ENCODE assay signal across 20 cellular contexts in the genomic region with DNA sequence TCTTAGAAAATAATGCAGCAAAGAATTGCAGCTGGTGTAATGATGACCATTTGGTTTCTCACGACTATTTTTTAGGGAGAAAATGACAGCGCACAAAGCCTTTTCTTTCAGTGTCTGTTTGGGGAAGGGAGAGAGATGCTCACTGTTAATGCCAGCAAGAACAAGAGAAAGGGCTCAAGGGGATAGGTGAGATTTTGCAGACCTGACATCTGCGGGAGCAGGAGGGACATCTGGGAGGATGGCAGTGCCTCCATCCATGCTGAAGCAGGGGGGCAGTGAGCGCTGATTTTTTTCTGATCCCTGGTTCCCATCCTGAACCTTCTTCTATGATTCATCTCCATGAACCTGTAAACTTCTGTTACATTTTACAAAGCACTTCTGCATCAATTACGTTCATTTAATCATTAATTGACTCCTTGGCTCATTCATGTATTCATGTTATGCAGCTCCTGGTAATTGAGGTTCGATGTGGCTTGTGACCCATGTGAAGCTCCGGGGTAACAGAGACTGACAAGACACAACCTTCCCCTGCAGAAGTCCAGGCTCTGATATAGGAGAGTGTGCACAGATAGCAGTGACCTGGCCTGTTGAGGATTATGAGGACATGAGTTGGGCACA.
A peak's percentile ranks its signal among the peaks of the same experiment; 100 is the strongest.
DNase-seq lines count a peak whose midpoint lies in the region; ATAC-seq and TF ChIP-seq lines count a peak whose summit lies in the region.
"Had no signal": no experiment of that assay in that cellular context is flagged by ENCODE, and none has a peak within 500 bp of the region (broad histone marks: within the 10 kb centered on the region; RNA-seq: fewer than 3 reads in every experiment).

No MANE protein-coding gene starts in this region.

- H3K27ac Mint-ChIP-seq in endodermal cell = no peak overlapping the region
- H3K27ac Mint-ChIP-seq: CD8-positive, alpha-beta T cell had no signal

- no peak overlapping the region for H3K4me2 ChIP-seq in SK-N-SH
- H3K4me2 ChIP-seq in BLaER1 = peak overlapping the region; percentile 79
- H3K4me2 ChIP-seq: A549 had no signal

- ATAC-seq in SK-N-SH treated with all-trans-retinoic acid at 6 μM for 48 hours = no peak
- ATAC-seq: A549; CD8-positive, alpha-beta T cell; GM12878 had no signal

- no peaks in the 10 kb centered on the region for H3K9me3 ChIP-seq in SK-N-SH
- H3K9me3 ChIP-seq in BLaER1 = no peaks in the 10 kb centered on the region
- no peaks in the 10 kb centered on the region for H3K9me3 ChIP-seq in endodermal cell (ENCODE audit: control insufficient read depth, low read length)
- H3K9me3 ChIP-seq: A549, HAP-1 had no signal

- H3K36me3 ChIP-seq in SK-N-SH (replicated peaks in 1 of 2; ENCODE audit: control insufficient read depth in 1 of 2, insufficient read depth in 2 of 2, low read length in 1 of 2) = no peaks in the 10 kb centered on the region
- no peaks in the 10 kb centered on the region for H3K36me3 ChIP-seq in BLaER1
- H3K36me3 ChIP-seq in endodermal cell (ENCODE audit: control insufficient read depth, insufficient read depth, low read length) = no peaks in the 10 kb centered on the region
- H3K36me3 ChIP-seq: HAP-1 had no signal

- no peak for TF ChIP-seq CTCF in SK-N-SH (IDR thresholded peaks at IDR 0.05)
- TF ChIP-seq CTCF in endodermal cell (conservative IDR thresholded peaks at IDR 0.05) = no peak

- peak in 1 of 2 experiments; percentile 91; a peak in 2 of 4 replicates for TF ChIP-seq EP300 in SK-N-SH (IDR thresholded peaks at IDR 0.05; ENCODE audit: borderline replicate concordance in 1 of 2, low read depth in 1 of 2, low read length in 1 of 2)

- no peak overlapping the region for H2AFZ ChIP-seq in SK-N-SH (ENCODE audit: low read depth)

- H3K36me3 Mint-ChIP-seq in endodermal cell (ENCODE audit: low read depth) = no peaks in the 10 kb centered on the region
- H3K36me3 Mint-ChIP-seq: CD8-positive, alpha-beta T cell; IgD-negative memory B cell had no signal

- CTCF ChIA-PET in SK-N-SH (lab: Yijun Ruan, JAX) = interaction anchor here (0.6 to 6.0 kb wide), 4 partner anchors 38 to 554 kb away, joined by 3 to 24 read pairs (median 4); no protein-coding TSS in a partner anchor

- H3K27ac ChIP-seq in SK-N-SH (ENCODE audit: low read depth in 2 of 2, low read length in 1 of 2) (peak overlapping the region in 1 of 2 experiments; percentile 76; a peak in 2 of 4 replicates), BLaER1 (peak overlapping the region; percentile 85), endodermal cell (ENCODE audit: low read depth, low read length) (no peak overlapping the region)
- H3K27ac ChIP-seq: 22Rv1, A549, HL-60 had no signal

- H3K4me1 ChIP-seq in SK-N-SH (ENCODE audit: control insufficient read depth in 1 of 2, insufficient read depth in 2 of 2, low read depth in 1 of 2, low read length in 1 of 2) = peaks cover 0 to 53% of the 10 kb centered on the region in 2 experiments; a peak in 2 of 4 replicates
- peaks cover 87% of the 10 kb centered on the region for H3K4me1 ChIP-seq in BLaER1
- no peaks in the 10 kb centered on the region for H3K4me1 ChIP-seq in endodermal cell (ENCODE audit: control insufficient read depth, insufficient read depth, low read length)
- H3K4me1 ChIP-seq: A549, HAP-1 had no signal

- no peak overlapping the region for H3K4me3 Mint-ChIP-seq in endodermal cell
- H3K4me3 Mint-ChIP-seq: CD8-positive, alpha-beta T cell; IgD-negative memory B cell had no signal

- H3K9ac ChIP-seq in SK-N-SH (no peak overlapping the region), BLaER1 (no peak overlapping the region), endodermal cell (ENCODE audit: extremely low read depth, low read length, poor library complexity, severe bottlenecking) (no peak overlapping the region)

- DNase-seq in SK-N-SH = peak; percentile 66
- peak; percentile 14 for DNase-seq in endodermal cell
- peak; percentile 73 for DNase-seq in renal cortical epithelial cell (ENCODE audit: low read depth)
- DNase-seq in HUDEP-2 (lab: John Stamatoyannopoulos, UW; ENCODE audit: unreplicated experiment in 76 of 76) = no peak
- no peak for DNase-seq in stimulated activated naive CD4-positive, alpha-beta T cell (lab: John Stamatoyannopoulos, UW)
- DNase-seq: AML-193, COR-L47, DMS 273 treated with DMSO at 0.1 percent for 48 hours, DMS53, DND-41, EL had no signal

- H3K4me3 ChIP-seq in SK-N-SH (ENCODE audit: low read depth in 2 of 2, low read length in 1 of 2) (no peak overlapping the region), BLaER1 (no peak overlapping the region), endodermal cell (ENCODE audit: low read length) (no peak overlapping the region)
- H3K4me3 ChIP-seq: A549, GM12878, HAP-1 had no signal

- H3K27me3 ChIP-seq in SK-N-SH (ENCODE audit: insufficient read depth) (no peaks in the 10 kb centered on the region), BLaER1 (no peaks in the 10 kb centered on the region), endodermal cell (ENCODE audit: control insufficient read depth, insufficient read depth, low read length, poor library complexity, severe bottlenecking) (no peaks in the 10 kb centered on the region)

- H3K27me3 Mint-ChIP-seq in endodermal cell (ENCODE audit: insufficient read depth) = peaks cover 7% of the 10 kb centered on the region

- no peaks in the 10 kb centered on the region for H3K79me2 ChIP-seq in SK-N-SH (ENCODE audit: insufficient read depth)

- H3F3A ChIP-seq in SK-N-SH (replicated peaks; ENCODE audit: insufficient read depth) = no peaks in the 10 kb centered on the region

- POLR2A ChIA-PET in SK-N-SH (lab: Yijun Ruan, JAX) = no interaction called here

- no peaks in the 10 kb centered on the region for H3K9me2 ChIP-seq in SK-N-SH

- no peaks in the 10 kb centered on the region for H3K4me1 Mint-ChIP-seq in endodermal cell
- H3K4me1 Mint-ChIP-seq: IgD-negative memory B cell had no signal

- no peaks in the 10 kb centered on the region for H3K9me3 Mint-ChIP-seq in endodermal cell
- H3K9me3 Mint-ChIP-seq: CD8-positive, alpha-beta T cell had no signal

- WGBS in SK-N-SH (ENCODE audit: low lambda C conversion rate) = 27% methylated on average over 7 of the region's 7 CpGs
- WGBS in endodermal cell (ENCODE audit: insufficient coverage in 1 of 2, insufficient read length in 1 of 2), 2 experiments = 87 to 90% methylated on average over 7 of the region's 7 CpGs

- H4K20me1 ChIP-seq in SK-N-SH (ENCODE audit: insufficient read depth) (no peaks in the 10 kb centered on the region), BLaER1 (no peaks in the 10 kb centered on the region)

- TF ChIP-seq RAD21 in SK-N-SH (IDR thresholded peaks at IDR 0.05; ENCODE audit: low read length) = no peak

TF ChIP-seq in SK-N-SH, 30 proteins besides CTCF, POLR2A, EP300 and RAD21:
- TF ChIP-seq GATA2 (CRISPR knock-in tag; IDR thresholded peaks at IDR 0.05) (0 out of 2 replicates have a peak, but pooled peaks have one; percentile 25), RCOR1 (IDR thresholded peaks at IDR 0.05; ENCODE audit: low read length) (peak; percentile 83), GABPA (IDR thresholded peaks at IDR 0.05; ENCODE audit: low read depth) (no peak), CHD2 (IDR thresholded peaks at IDR 0.05; ENCODE audit: low read length, partially characterized antibody) (peak; percentile 61), MEF2A (IDR thresholded peaks at IDR 0.05; ENCODE audit: borderline replicate concordance, low read depth) (no peak)

TF ChIP-seq in SK-N-SH treated with all-trans-retinoic acid at 6 μM for 48 hours, 23 proteins besides CTCF, POLR2A, EP300 and RAD21 (continues in another document):
- TF ChIP-seq, protein P1, sequence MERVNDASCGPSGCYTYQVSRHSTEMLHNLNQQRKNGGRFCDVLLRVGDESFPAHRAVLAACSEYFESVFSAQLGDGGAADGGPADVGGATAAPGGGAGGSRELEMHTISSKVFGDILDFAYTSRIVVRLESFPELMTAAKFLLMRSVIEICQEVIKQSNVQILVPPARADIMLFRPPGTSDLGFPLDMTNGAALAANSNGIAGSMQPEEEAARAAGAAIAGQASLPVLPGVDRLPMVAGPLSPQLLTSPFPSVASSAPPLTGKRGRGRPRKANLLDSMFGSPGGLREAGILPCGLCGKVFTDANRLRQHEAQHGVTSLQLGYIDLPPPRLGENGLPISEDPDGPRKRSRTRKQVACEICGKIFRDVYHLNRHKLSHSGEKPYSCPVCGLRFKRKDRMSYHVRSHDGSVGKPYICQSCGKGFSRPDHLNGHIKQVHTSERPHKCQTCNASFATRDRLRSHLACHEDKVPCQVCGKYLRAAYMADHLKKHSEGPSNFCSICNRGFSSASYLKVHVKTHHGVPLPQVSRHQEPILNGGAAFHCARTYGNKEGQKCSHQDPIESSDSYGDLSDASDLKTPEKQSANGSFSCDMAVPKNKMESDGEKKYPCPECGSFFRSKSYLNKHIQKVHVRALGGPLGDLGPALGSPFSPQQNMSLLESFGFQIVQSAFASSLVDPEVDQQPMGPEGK (CRISPR knock-in tag; IDR thresholded peaks at IDR 0.05; ENCODE audit: borderline replicate concordance) = no peak
- TF ChIP-seq, protein P2, sequence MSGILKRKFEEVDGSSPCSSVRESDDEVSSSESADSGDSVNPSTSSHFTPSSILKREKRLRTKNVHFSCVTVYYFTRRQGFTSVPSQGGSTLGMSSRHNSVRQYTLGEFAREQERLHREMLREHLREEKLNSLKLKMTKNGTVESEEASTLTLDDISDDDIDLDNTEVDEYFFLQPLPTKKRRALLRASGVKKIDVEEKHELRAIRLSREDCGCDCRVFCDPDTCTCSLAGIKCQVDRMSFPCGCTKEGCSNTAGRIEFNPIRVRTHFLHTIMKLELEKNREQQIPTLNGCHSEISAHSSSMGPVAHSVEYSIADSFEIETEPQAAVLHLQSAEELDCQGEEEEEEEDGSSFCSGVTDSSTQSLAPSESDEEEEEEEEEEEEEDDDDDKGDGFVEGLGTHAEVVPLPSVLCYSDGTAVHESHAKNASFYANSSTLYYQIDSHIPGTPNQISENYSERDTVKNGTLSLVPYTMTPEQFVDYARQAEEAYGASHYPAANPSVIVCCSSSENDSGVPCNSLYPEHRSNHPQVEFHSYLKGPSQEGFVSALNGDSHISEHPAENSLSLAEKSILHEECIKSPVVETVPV (CRISPR knock-in tag; IDR thresholded peaks at IDR 0.05) = no peak
- no peak for TF ChIP-seq TCF4 (CRISPR knock-in tag; IDR thresholded peaks at IDR 0.05; ENCODE audit: borderline replicate concordance)
- no peak for TF ChIP-seq ARNTL (CRISPR knock-in tag; IDR thresholded peaks at IDR 0.05; ENCODE audit: borderline replicate concordance, low read depth)
- no peak for TF ChIP-seq SNAI2 (CRISPR knock-in tag; IDR thresholded peaks at IDR 0.05)

Comparison
In these comparisons a context has a peak if more than half of its experiments do, and no peak if none do; other contexts are left out.
1. DNase-seq: peak in SK-N-SH (single experiment), endodermal cell (single experiment) and renal cortical epithelial cell (single experiment); none in HUDEP-2 (0 of 76) and stimulated activated naive CD4-positive, alpha-beta T cell (0 of 6).